ENCODE assay signal across 8 cellular contexts in genomic region chr11:118924591-118925585, GRCh38. TPM values are rescaled to one million over a fixed set of nuclear protein-coding genes. Genes with fewer than 3 reads are reported as not detected.
DNase-seq lines count a peak whose midpoint lies in the region; ATAC-seq, FAIRE-seq and TF ChIP-seq lines count a peak whose summit lies in the region.

No MANE protein-coding gene starts in this region.

- H3K27me3 ChIP-seq in AG04450 (ENCODE audit: control insufficient read depth, insufficient read depth, low read length) (no peaks in the 10 kb centered on the region), liver (ENCODE audit: control insufficient read depth in 4 of 4, insufficient read depth in 4 of 4, low read length in 3 of 4) (no peaks in the 10 kb centered on the region), stomach smooth muscle (ENCODE audit: control insufficient read depth in 1 of 2, insufficient read depth in 2 of 2, low read length in 2 of 2) (no peaks in the 10 kb centered on the region)

- CTCF ChIA-PET in AG04450 (lab: Charles Lee) = interaction anchor here (0.8 to 2.9 kb wide), 8 partner anchors 8 to 235 kb away, joined by 3 to 14 read pairs (median 4); partner anchors contain the start of gene DDX6

- no peak for TF ChIP-seq POLR2A in GM12892 (IDR thresholded peaks at IDR 0.05; ENCODE audit: low read depth, low read length)

- H3K9ac ChIP-seq in SK-N-MC (ENCODE audit: insufficient read length) = peak overlapping the region; percentile 84
- peak overlapping the region; percentile 68 to 72 for H3K9ac ChIP-seq in liver (ENCODE audit: low read depth in 1 of 2, low read length in 2 of 2)
- H3K9ac ChIP-seq in stomach smooth muscle (ENCODE audit: low read length in 2 of 2) = peak overlapping the region; percentile 90 to 91

- peak overlapping the region; percentile 68 for H3K27ac ChIP-seq in AG04450 (ENCODE audit: low read depth, low read length)
- H3K27ac ChIP-seq in SK-N-MC = no peak overlapping the region
- peak overlapping the region; percentile 91 to 94 for H3K27ac ChIP-seq in liver (ENCODE audit: low read depth in 1 of 2, low read length in 2 of 2)
- H3K27ac ChIP-seq in stomach smooth muscle (ENCODE audit: low read length) = peak overlapping the region; percentile 85

- POLR2A ChIA-PET in AG04450 (lab: Yijun Ruan, JAX) = interaction anchor here (0.6 to 1.9 kb wide), 7 partner anchors 8 to 134 kb away, joined by 3 to 81 read pairs (median 8); partner anchors contain the start of gene DDX6

- TF ChIP-seq CTCF in AG04450 (IDR thresholded peaks at IDR 0.05; ENCODE audit: low read depth, low read length) (no peak), liver (IDR thresholded peaks at IDR 0.05; ENCODE audit: low read depth, low read length, missing input control) (no peak)

- peak; percentile 96 for FAIRE-seq in GM12892 (lab: Jason Lieb, UNC)

- no peak for TF ChIP-seq RAD21 in liver (IDR thresholded peaks at IDR 0.05)

- DNase-seq in AG04450 (ENCODE audit: low read depth, low spot score) (no peak), GM12892 (ENCODE audit: insufficient read length) (peak; percentile 85), SK-N-MC (ENCODE audit: low read depth, low spot score) (no peak), cerebellar cortex (ENCODE audit: low spot score) (peak; percentile 74), NCI-H226 (no peak)

- H3K9me3 ChIP-seq in AG04450 (ENCODE audit: control insufficient read depth, insufficient read depth, low read length) (no peaks in the 10 kb centered on the region; the same call in 1 of the 2 replicates), SK-N-MC (ENCODE audit: low read depth, low read length) (no peaks in the 10 kb centered on the region), liver (ENCODE audit: control insufficient read depth in 4 of 4, low read length in 3 of 4) (no peaks in the 10 kb centered on the region), stomach smooth muscle (ENCODE audit: control insufficient read depth in 2 of 2, low read length in 2 of 2) (no peaks in the 10 kb centered on the region)

- H3K4me3 ChIP-seq in AG04450 (ENCODE audit: low read depth, low read length) = peak overlapping the region; percentile 99
- peak overlapping the region; percentile 90 for H3K4me3 ChIP-seq in SK-N-MC
- H3K4me3 ChIP-seq in liver (ENCODE audit: low read depth in 1 of 3, low read length in 3 of 3) = peak overlapping the region; percentile 75 to 85 (median 76)
- peak overlapping the region; percentile 99 for H3K4me3 ChIP-seq in stomach smooth muscle (ENCODE audit: low read length in 2 of 2)

- WGBS in liver = under 1% methylated on average over 45 of the region's 45 CpGs

- no peak for ATAC-seq in GM19023 (IDR thresholded peaks at IDR 0.05; ENCODE audit: unreplicated experiment)

- H3K4me1 ChIP-seq in liver (ENCODE audit: control insufficient read depth in 4 of 4, insufficient read depth in 4 of 4, low read length in 3 of 4) (peaks cover 20 to 70% (median 59%) of the 10 kb centered on the region in 4 donors), stomach smooth muscle (ENCODE audit: control insufficient read depth, insufficient read depth, low read length) (peaks cover 72% of the 10 kb centered on the region)

- H3K36me3 ChIP-seq in SK-N-MC (ENCODE audit: insufficient read depth, low read length) = no peaks in the 10 kb centered on the region
- no peaks in the 10 kb centered on the region for H3K36me3 ChIP-seq in liver (ENCODE audit: control insufficient read depth in 4 of 4, insufficient read depth in 3 of 4, low read depth in 1 of 4, low read length in 3 of 4)
- no peaks in the 10 kb centered on the region for H3K36me3 ChIP-seq in stomach smooth muscle (ENCODE audit: control insufficient read depth in 2 of 2, insufficient read depth in 2 of 2, low read length in 2 of 2)

TF ChIP-seq in liver, 16 proteins besides CTCF, POLR2A, EP300 and RAD21:
- TF ChIP-seq GABPA (IDR thresholded peaks at IDR 0.05 in 1 of 2, conservative IDR thresholded peaks at IDR 0.05 in 1 of 2) = no peak
- no peak for TF ChIP-seq HNF4G (IDR thresholded peaks at IDR 0.05)
- TF ChIP-seq, protein P1, sequence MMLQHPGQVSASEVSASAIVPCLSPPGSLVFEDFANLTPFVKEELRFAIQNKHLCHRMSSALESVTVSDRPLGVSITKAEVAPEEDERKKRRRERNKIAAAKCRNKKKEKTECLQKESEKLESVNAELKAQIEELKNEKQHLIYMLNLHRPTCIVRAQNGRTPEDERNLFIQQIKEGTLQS (IDR thresholded peaks at IDR 0.05) = no peak
- TF ChIP-seq RXRA (IDR thresholded peaks at IDR 0.05) = no peak
- no peak for TF ChIP-seq JUND (IDR thresholded peaks at IDR 0.05)
- TF ChIP-seq, protein P2, sequence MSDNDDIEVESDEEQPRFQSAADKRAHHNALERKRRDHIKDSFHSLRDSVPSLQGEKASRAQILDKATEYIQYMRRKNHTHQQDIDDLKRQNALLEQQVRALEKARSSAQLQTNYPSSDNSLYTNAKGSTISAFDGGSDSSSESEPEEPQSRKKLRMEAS (IDR thresholded peaks at IDR 0.05) = no peak
- no peak for TF ChIP-seq YY1 (IDR thresholded peaks at IDR 0.05)
- no peak for TF ChIP-seq NR2F2 (IDR thresholded peaks at IDR 0.05)

RNA-seq across cellular contexts. Expression of gene BCL9L, which starts 0.8 kb away (rescaled TPM):
- polyA plus RNA-seq in AG04450 (2011; rRNA removed) (2.5 and 5.7 TPM in 2 replicates), liver (10 to 100 TPM in 1 of 2 donors, 1 to 10 TPM in 1; 2.2 to 11.6 TPM)
- polyA minus RNA-seq in AG04450 (2011; rRNA and poly(A)+ RNA removed) = 6.5 and 7.3 TPM in 2 replicates
- 3.1 TPM for polyA plus RNA-seq in GM12892 (2012; ENCODE audit: missing spikeins)
- 10 to 100 TPM in 1 of 2 donors, 1 to 10 TPM in 1; 6.1 to 10.2 TPM for total RNA-seq in liver

RNA-seq across cellular contexts. Expression of gene UPK2, which starts 31.2 kb away (rescaled TPM):
- polyA plus RNA-seq in AG04450 (2011; rRNA removed) (0.20 TPM in 1 of 2 replicates, not detected in the other), liver (not detected)
- polyA minus RNA-seq in AG04450 (2011; rRNA and poly(A)+ RNA removed) = not detected in 2 replicates
- polyA plus RNA-seq in GM12892 (2012; ENCODE audit: missing spikeins) = 1.5 TPM
- total RNA-seq in liver = not detected

RNA-seq across cellular contexts. Expression of gene CXCR5, which starts 41.2 kb away (rescaled TPM):
- polyA plus RNA-seq in AG04450 (2011; rRNA removed) = not detected in 2 replicates
- polyA minus RNA-seq in AG04450 (2011; rRNA and poly(A)+ RNA removed) = not detected in 2 replicates
- 2.1 TPM for polyA plus RNA-seq in GM12892 (2012; ENCODE audit: missing spikeins)
- total RNA-seq in liver = not detected
- polyA plus RNA-seq in liver = under 1 TPM; 0.06 to 0.92 TPM

RNA-seq across cellular contexts. Expression of gene FOXR1, which starts 46.7 kb away (rescaled TPM):
- polyA plus RNA-seq in AG04450 (2011; rRNA removed) (not detected in 2 replicates), liver (not detected)
- polyA minus RNA-seq in AG04450 (2011; rRNA and poly(A)+ RNA removed) = not detected in 2 replicates
- not detected for polyA plus RNA-seq in GM12892 (2012; ENCODE audit: missing spikeins)
- total RNA-seq in liver = not detected

Comparison
In these comparisons a context has a peak if more than half of its experiments do, and no peak if none do; other contexts are left out.
1. DNase-seq: peak in GM12892 (single experiment) and cerebellar cortex (single experiment); none in AG04450 (single experiment), SK-N-MC (single experiment) and NCI-H226 (single experiment).
2. Peak in every context shown above with its lines, with median percentiles within 50 percentile points of each other: H3K4me3 ChIP-seq and H3K9ac ChIP-seq.